Comparison of ENCODE assay signal across 17 cellular contexts in genomic region chr6:136089885-136090284, GRCh38.
"Had no signal": no experiment of that assay in that cellular context is flagged by ENCODE, and none has a peak within 500 bp of the region (broad histone marks: within the 10 kb centered on the region; RNA-seq: fewer than 3 reads in every experiment).

No MANE protein-coding gene starts in this region.

- H3K4me2 ChIP-seq: hepatocyte had no signal

- FAIRE-seq: islet of Langerhans had no signal

- H3K9me3 ChIP-seq: ascending aorta, breast epithelium, lower lobe of right lung had no signal

- H3K27ac ChIP-seq: ascending aorta, breast epithelium, hepatocyte, lower lobe of right lung had no signal

- H3K36me3 ChIP-seq: ascending aorta, breast epithelium, lower lobe of right lung had no signal

- ATAC-seq: activated CD8-positive, alpha-beta memory T cell treated with anti-CD3 and anti-CD28 coated beads, Interleukin-2, amount 10 ng/mL, durations not matched to agents 7 days and 5 days; activated naive CD8-positive, alpha-beta T cell treated with anti-CD3 and anti-CD28 coated beads, Interleukin-2, amount 50 U/mL, for 24 hours; left cardiac atrium; lower lobe of right lung had no signal

- H3K79me2 ChIP-seq: hepatocyte had no signal

- DNase-seq: activated CD4-positive, alpha-beta memory T cell treated with anti-CD3 and anti-CD28 coated beads for 36 hours; activated CD8-positive, alpha-beta memory T cell treated with anti-CD3 and anti-CD28 coated beads, Interleukin-2, amount 10 ng/mL, durations not matched to agents 7 days and 5 days; activated naive CD4-positive, alpha-beta T cell treated with anti-CD3 and anti-CD28 coated beads for 36 hours; activated naive CD8-positive, alpha-beta T cell treated with anti-CD3 and anti-CD28 coated beads, Interleukin-2, amount 50 U/mL, for 24 hours; cerebellar nuclear complex; effector CD4-positive, alpha-beta T cell; left cardiac atrium; lower lobe of right lung; natural killer cell; posterior cingulate gyrus; retina; SW 1271; trophoblast cell had no signal

- H2AFZ ChIP-seq: hepatocyte had no signal

- H3K4me1 ChIP-seq: ascending aorta, breast epithelium, lower lobe of right lung had no signal

- H3K4me3 ChIP-seq: ascending aorta, breast epithelium, hepatocyte, lower lobe of right lung had no signal

- H3K27me3 ChIP-seq: ascending aorta, breast epithelium, hepatocyte had no signal
